ENCODE assay signal across 18 cellular contexts in genomic region chr7:99489235-99489634, GRCh38. TPM values are rescaled to one million over a fixed set of nuclear protein-coding genes. Genes with fewer than 3 reads are reported as not detected.
A peak's percentile ranks its signal among the peaks of the same experiment; 100 is the strongest.
DNase-seq lines count a peak whose midpoint lies in the region; ATAC-seq, FAIRE-seq and TF ChIP-seq lines count a peak whose summit lies in the region.
"Had no signal": no experiment of that assay in that cellular context is flagged by ENCODE, and none has a peak within 500 bp of the region (broad histone marks: within the 10 kb centered on the region; RNA-seq: fewer than 3 reads in every experiment).

No MANE protein-coding gene starts in this region.

- no peak overlapping the region for H3K56ac ChIP-seq in H1 (replicated peaks; ENCODE audit: insufficient read length, low read depth, low read length)

- 84% methylated on average over 4 of the region's 4 CpGs; no CpG with 5 or more reads in 1 of the 2 experiments for WGBS in H1 (ENCODE audit: extremely low coverage in 1 of 2, insufficient coverage in 1 of 2, insufficient read length in 1 of 2, insufficient replicate concordance in 2 of 2, low coverage in 1 of 2, low lambda C conversion rate in 2 of 2, missing lambda C conversion rate in 1 of 2), 2 experiments
- 45 to 75% (median 56%) methylated on average over 4 of the region's 4 CpGs for WGBS in stomach, 5 donors
- 96 to 99% methylated on average over 4 of the region's 4 CpGs for whole genome bisulfite sequencing in heart right ventricle, 2 donors

- H2BK20ac ChIP-seq in H1 (ENCODE audit: low read length): no peak overlapping the region

- peaks cover 8% of the 10 kb centered on the region for H3K9me3 Mint-ChIP-seq in activated naive CD8-positive, alpha-beta T cell (ENCODE audit: low read depth)
- peaks cover 16% of the 10 kb centered on the region for H3K9me3 Mint-ChIP-seq in activated naive CD8-positive, alpha-beta T cell treated with anti-CD3 and anti-CD28 coated beads for 36 hours

- no peaks in the 10 kb centered on the region for H3K79me2 ChIP-seq in OCI-LY7 (ENCODE audit: insufficient read depth, low read depth, low read length)
- no peaks in the 10 kb centered on the region for H3K79me2 ChIP-seq in H1 (ENCODE audit: control insufficient read depth in 1 of 2, insufficient read depth in 2 of 2, low read length in 2 of 2)

- H3K36me3 ChIP-seq in OCI-LY7 (ENCODE audit: insufficient read depth, low read length) (peaks cover 54% of the 10 kb centered on the region), H1 (ENCODE audit: control insufficient read depth in 2 of 4, insufficient read depth in 4 of 4, low read length in 3 of 4) (peaks cover 4 to 24% (median 13%) of the 10 kb centered on the region in 4 experiments; a peak in 7 of 8 replicates), stomach (peaks cover 21 to 67% (median 53%) of the 10 kb centered on the region in 4 donors), heart right ventricle (peaks cover 9 to 61% (median 32%) of the 10 kb centered on the region in 9 donors)
- H3K36me3 ChIP-seq: uterus had no signal

- no peak overlapping the region for H2BK15ac ChIP-seq in H1 (ENCODE audit: low read length)

- H3K27ac Mint-ChIP-seq in activated naive CD8-positive, alpha-beta T cell: peak overlapping the region; percentile 11
- no peak overlapping the region for H3K27ac Mint-ChIP-seq in activated naive CD8-positive, alpha-beta T cell treated with anti-CD3 and anti-CD28 coated beads for 36 hours
- H3K27ac Mint-ChIP-seq: T-helper 1 cell treated with Interleukin-12 subunit alpha and Interleukin-12 subunit beta and Interleukin-4 antibody, amounts not matched to agents 30 μg/mL and 1 μg/mL, for 36 hours had no signal

- CTCF ChIA-PET in OCI-LY7 (lab: Charles Lee; ENCODE audit: unreplicated experiment): no interaction called here
- CTCF ChIA-PET in H1 (lab: Charles Lee; ENCODE audit: partially characterized antibody): interaction anchor here (0.7 to 1.5 kb wide), 6 partner anchors 11 to 488 kb away, joined by 3 to 4 read pairs (median 3); partner anchors contain the start of genes ZNF394 and ZSCAN25

- H3K27ac ChIP-seq in OCI-LY7 (ENCODE audit: low read depth, low read length, poor library complexity, severe bottlenecking): no peak overlapping the region
- no peak overlapping the region for H3K27ac ChIP-seq in H1 (ENCODE audit: low read depth, low read length)
- no peak overlapping the region for H3K27ac ChIP-seq in stomach
- no peak overlapping the region for H3K27ac ChIP-seq in heart right ventricle
- H3K27ac ChIP-seq: uterus had no signal

- no peak overlapping the region for H3K23ac ChIP-seq in H1 (ENCODE audit: insufficient read length)

- no peak overlapping the region for H4K8ac ChIP-seq in H1 (ENCODE audit: extremely low read depth, insufficient read depth, low read length)

- no peak overlapping the region for H4K5ac ChIP-seq in H1 (ENCODE audit: insufficient read length, low read depth, low read length)

- DNase-seq in activated naive CD8-positive, alpha-beta T cell treated with anti-CD3 and anti-CD28 coated beads for 36 hours: no peak
- DNase-seq in OCI-LY7 (ENCODE audit: low spot score) (no peak), H1 (ENCODE audit: low read depth in 1 of 2, low spot score in 2 of 2) (no peak), Ammon's horn (ENCODE audit: low spot score) (no peak), stomach (no peak), NCI-H446 treated with DMSO at 0.1 percent for 48 hours (lab: John Stamatoyannopoulos, UW) (no peak), heart right ventricle (no peak)
- DNase-seq: activated CD4-positive, alpha-beta T cell treated with anti-CD3 and anti-CD28 coated beads for 1 hour; anterior cingulate cortex; left cardiac atrium; NCI-H146; NCI-H2227 treated with DMSO at 0.1 percent for 48 hours; retina; SHP77; stimulated activated naive CD4-positive, alpha-beta T cell; uterus had no signal

- ATAC-seq in heart right ventricle: no peak
- ATAC-seq: left cardiac atrium had no signal

- TF ChIP-seq POLR2A in H1 (IDR thresholded peaks at IDR 0.05; ENCODE audit: control extremely low read depth in 1 of 2, low read depth in 2 of 2, low read length in 2 of 2) (no peak), stomach (IDR thresholded peaks at IDR 0.05) (no peak)

- H3K9me3 ChIP-seq in OCI-LY7 (ENCODE audit: low read length): no peaks in the 10 kb centered on the region
- peaks cover 10 to 13% of the 10 kb centered on the region in 2 experiments for H3K9me3 ChIP-seq in H1 (ENCODE audit: insufficient read depth in 2 of 2, low read depth in 1 of 2, low read length in 1 of 2)
- H3K9me3 ChIP-seq in stomach: peaks cover 9 to 17% (median 14%) of the 10 kb centered on the region in 4 donors
- H3K9me3 ChIP-seq in heart right ventricle: peaks cover 0 to 22% (median 16%) of the 10 kb centered on the region in 11 donors

- TF ChIP-seq RAD21 in H1 (IDR thresholded peaks at IDR 0.05 in 1 of 2, conservative IDR thresholded peaks at IDR 0.05 in 1 of 2; ENCODE audit: low read depth in 2 of 2, low read length in 2 of 2): no peak; a peak in 1 of 4 replicates

- no peak overlapping the region for H2AK5ac ChIP-seq in H1 (ENCODE audit: low read depth, low read length)

- H3K18ac ChIP-seq in H1 (ENCODE audit: extremely low read depth, low read length): no peak overlapping the region

- no peak overlapping the region for H3K4ac ChIP-seq in H1 (replicated peaks; ENCODE audit: insufficient read length, low read depth, low read length)

- no peak overlapping the region for H3K9ac ChIP-seq in H1 (replicated peaks in 1 of 4; ENCODE audit: extremely low read depth in 1 of 4, low read depth in 3 of 4, low read length in 3 of 4)

- H3K23me2 ChIP-seq in H1 (ENCODE audit: low read depth, low read length): no peaks in the 10 kb centered on the region

- no TSS peak for BruUV-seq in OCI-LY7 (replicated peaks; lab: Mats Ljungman, UMichigan)

- no peaks in the 10 kb centered on the region for H3K27me3 ChIP-seq in H1 (replicated peaks in 1 of 4; ENCODE audit: control insufficient read depth in 3 of 4, extremely low read depth in 1 of 4, insufficient read depth in 3 of 4, low read length in 3 of 4)
- no peaks in the 10 kb centered on the region for H3K27me3 ChIP-seq in stomach
- no peaks in the 10 kb centered on the region for H3K27me3 ChIP-seq in heart right ventricle
- H3K27me3 ChIP-seq: uterus had no signal

- no peak overlapping the region for H4K91ac ChIP-seq in H1 (replicated peaks; ENCODE audit: insufficient read length, low read length)

- H3K4me2 ChIP-seq in OCI-LY7 (ENCODE audit: low read length) (no peak overlapping the region), H1 (ENCODE audit: insufficient read depth in 1 of 2, low read depth in 2 of 2, low read length in 2 of 2) (no peak overlapping the region)

- H4K20me1 ChIP-seq in OCI-LY7 (ENCODE audit: insufficient read depth, low read length) (no peaks in the 10 kb centered on the region), H1 (replicated peaks in 1 of 2; ENCODE audit: control insufficient read depth in 1 of 2, insufficient read depth in 2 of 2, low read length in 2 of 2) (peaks cover 0 to 1% of the 10 kb centered on the region in 2 experiments)

- POLR2A ChIA-PET in OCI-LY7 (lab: Charles Lee): no interaction called here
- POLR2A ChIA-PET in H1 (lab: Charles Lee; ENCODE audit: partially characterized antibody): interaction anchor here (0.6 to 1.9 kb wide), 6 partner anchors 11 to 128 kb away, joined by 3 to 8 read pairs (median 3); partner anchors contain the start of genes ZNF394 and ZSCAN25

- TF ChIP-seq CTCF in OCI-LY7 (conservative IDR thresholded peaks at IDR 0.05; ENCODE audit: low read length) (peak; percentile 42), H1 (IDR thresholded peaks at IDR 0.05; ENCODE audit: control extremely low read depth in 1 of 3, insufficient read depth in 1 of 3, low read depth in 1 of 3, low read length in 3 of 3) (peak in 1 of 3 experiments; percentile 18; a peak in 1 of 4 replicates), stomach (IDR thresholded peaks at IDR 0.05) (no peak), heart right ventricle (IDR thresholded peaks at IDR 0.05) (no peak)

- H3K27me3 Mint-ChIP-seq in activated naive CD8-positive, alpha-beta T cell: no peaks in the 10 kb centered on the region
- H3K27me3 Mint-ChIP-seq in activated naive CD8-positive, alpha-beta T cell treated with anti-CD3 and anti-CD28 coated beads for 36 hours: no peaks in the 10 kb centered on the region

- H3K4me1 ChIP-seq in OCI-LY7 (ENCODE audit: insufficient read depth, low read length, poor library complexity, severe bottlenecking): no peaks in the 10 kb centered on the region
- H3K4me1 ChIP-seq in H1 (replicated peaks in 1 of 4; ENCODE audit: control insufficient read depth in 3 of 4, insufficient read depth in 4 of 4, low read length in 3 of 4): no peaks in the 10 kb centered on the region
- H3K4me1 ChIP-seq in stomach: no peaks in the 10 kb centered on the region
- H3K4me1 ChIP-seq in heart right ventricle: no peaks in the 10 kb centered on the region
- H3K4me1 ChIP-seq: uterus had no signal

- TF ChIP-seq EP300 in H1 (IDR thresholded peaks at IDR 0.05; ENCODE audit: borderline replicate concordance in 1 of 2, low read depth in 2 of 2, low read length in 2 of 2): no peak
- no peak for TF ChIP-seq EP300 in stomach (IDR thresholded peaks at IDR 0.05)

- no peaks in the 10 kb centered on the region for H3K9me2 ChIP-seq in OCI-LY7 (ENCODE audit: insufficient read depth, low read length)

- no peak overlapping the region for H2AFZ ChIP-seq in OCI-LY7 (ENCODE audit: low read length)
- H2AFZ ChIP-seq in H1 (ENCODE audit: low read length): no peak overlapping the region

- peaks cover 26% of the 10 kb centered on the region for H3K36me3 Mint-ChIP-seq in activated naive CD8-positive, alpha-beta T cell
- peaks cover 60% of the 10 kb centered on the region for H3K36me3 Mint-ChIP-seq in activated naive CD8-positive, alpha-beta T cell treated with anti-CD3 and anti-CD28 coated beads for 36 hours

- H3K4me3 Mint-ChIP-seq in activated naive CD8-positive, alpha-beta T cell: no peak overlapping the region
- H3K4me3 Mint-ChIP-seq in activated naive CD8-positive, alpha-beta T cell treated with anti-CD3 and anti-CD28 coated beads for 36 hours: no peak overlapping the region
- H3K4me3 Mint-ChIP-seq: T-helper 1 cell treated with Interleukin-12 subunit alpha and Interleukin-12 subunit beta and Interleukin-4 antibody, amounts not matched to agents 30 μg/mL and 1 μg/mL, for 36 hours had no signal

- no peak overlapping the region for H2BK12ac ChIP-seq in H1 (ENCODE audit: low read depth, low read length)

- no peak for FAIRE-seq in H1 (lab: Jason Lieb, UNC)

- H3K4me3 ChIP-seq in OCI-LY7 (ENCODE audit: low read depth, low read length, poor library complexity, severe bottlenecking) (no peak overlapping the region), H1 (ENCODE audit: extremely low read depth in 1 of 4, insufficient read depth in 2 of 4, low read depth in 3 of 4, low read length in 4 of 4) (no peak overlapping the region), stomach (no peak overlapping the region), heart right ventricle (no peak overlapping the region)
- H3K4me3 ChIP-seq: uterus had no signal

- H2BK120ac ChIP-seq in H1 (replicated peaks; ENCODE audit: low read depth, low read length): no peak overlapping the region

- intact Hi-C loops in OCI-LY7 (cut with micrococcal nuclease; ENCODE audit: unreplicated experiment): no loop called here
- intact Hi-C loops in stomach (cut with DNase I; ENCODE audit: low total_unique reads): no loop called here
- intact Hi-C loops in heart right ventricle (cut with DNase I): no loop called here

- no peak overlapping the region for H2BK5ac ChIP-seq in H1 (ENCODE audit: low read depth, low read length)

- H3K4me1 Mint-ChIP-seq in activated naive CD8-positive, alpha-beta T cell (ENCODE audit: low read depth): peaks cover 2% of the 10 kb centered on the region
- no peaks in the 10 kb centered on the region for H3K4me1 Mint-ChIP-seq in activated naive CD8-positive, alpha-beta T cell treated with anti-CD3 and anti-CD28 coated beads for 36 hours

- H3K14ac ChIP-seq in H1 (ENCODE audit: insufficient read length): no peak overlapping the region

- no peaks in the 10 kb centered on the region for H3K79me1 ChIP-seq in H1 (ENCODE audit: low read depth, low read length)

RNA-seq across cellular contexts. Expression of gene ZNF394, which starts 10.8 kb away (rescaled TPM):
- 10 to 100 TPM; 26.1 to 27.5 TPM for total RNA-seq in activated naive CD8-positive, alpha-beta T cell treated with anti-CD3 and anti-CD28 coated beads for 36 hours
- total RNA-seq in OCI-LY7 (2014; rRNA removed; shearing (Covaris generic)): 23.5 and 26.8 TPM in 2 replicates
- total RNA-seq in OCI-LY7 (2022) (35.3 and 35.4 TPM in 2 replicates), stomach (100 to 1,000 TPM in 1 of 5 donors, 10 to 100 TPM in 4; 16.9 to 177 (median 48.0) TPM), heart right ventricle (10 to 100 TPM; 14.1 to 20.2 (median 16.0) TPM)
- 19.3 and 24.0 TPM in 2 replicates for total RNA-seq in H1 (2021; fragmentation: NEBNext Ultra II Directional; extraction: Animal tissue kit (Norgen Biotek cat#: 25700))
- polyA plus RNA-seq in H1 (2011; rRNA removed) (6.6 and 7.6 TPM in 2 replicates), stomach (10 to 100 TPM; 15.7 to 16.7 (median 16.4) TPM), heart right ventricle (10 to 100 TPM; 10.8 to 23.6 TPM)
- 11.1 TPM for polyA plus RNA-seq in H1 (2011; cell fraction: cytosol; rRNA removed)
- polyA plus RNA-seq in H1 (2011; cell fraction: nucleus; rRNA removed): 5.8 TPM
- polyA plus RNA-seq in H1 (2012, experiment 1 of 2): 15.6 to 17.2 TPM (median 15.8 TPM) in 4 replicates
- polyA plus RNA-seq in H1 (2012, experiment 2 of 2): 7.8 TPM
- polyA plus RNA-seq in H1 (2013, experiment 1 of 2): 11.4 TPM
- polyA plus RNA-seq in H1 (2013, experiment 2 of 2): 11.3 TPM
- polyA minus RNA-seq in H1 (2011; rRNA and poly(A)+ RNA removed): 12.1 and 15.3 TPM in 2 replicates
- 13.5 TPM for polyA minus RNA-seq in H1 (2011; cell fraction: cytosol; rRNA and poly(A)+ RNA removed)
- polyA minus RNA-seq in H1 (2011; cell fraction: nucleus; rRNA and poly(A)+ RNA removed): 15.7 TPM

RNA-seq across cellular contexts. Expression of gene ZKSCAN5, which starts 15.2 kb away (rescaled TPM):
- 1 to 10 TPM; 8.0 to 8.3 TPM for total RNA-seq in activated naive CD8-positive, alpha-beta T cell treated with anti-CD3 and anti-CD28 coated beads for 36 hours
- 11.4 and 12.2 TPM in 2 replicates for total RNA-seq in OCI-LY7 (2014; rRNA removed; shearing (Covaris generic))
- total RNA-seq in OCI-LY7 (2022): 13.7 and 14.5 TPM in 2 replicates
- total RNA-seq in H1 (2021; fragmentation: NEBNext Ultra II Directional; extraction: Animal tissue kit (Norgen Biotek cat#: 25700)): 12.9 and 13.5 TPM in 2 replicates
- polyA plus RNA-seq in H1 (2011; rRNA removed): 4.3 and 5.3 TPM in 2 replicates
- 7.4 TPM for polyA plus RNA-seq in H1 (2011; cell fraction: cytosol; rRNA removed)
- 7.8 TPM for polyA plus RNA-seq in H1 (2011; cell fraction: nucleus; rRNA removed)
- 9.3 to 11.7 TPM (median 10.3 TPM) in 4 replicates for polyA plus RNA-seq in H1 (2012, experiment 1 of 2)
- polyA plus RNA-seq in H1 (2012, experiment 2 of 2): 1.1 TPM
- 8.4 TPM for polyA plus RNA-seq in H1 (2013, experiment 1 of 2)
- polyA plus RNA-seq in H1 (2013, experiment 2 of 2): 8.9 TPM
- polyA minus RNA-seq in H1 (2011; rRNA and poly(A)+ RNA removed): 23.9 TPM in 2 replicates
- 10.9 TPM for polyA minus RNA-seq in H1 (2011; cell fraction: cytosol; rRNA and poly(A)+ RNA removed)
- polyA minus RNA-seq in H1 (2011; cell fraction: nucleus; rRNA and poly(A)+ RNA removed): 10.7 TPM
- 10 to 100 TPM in 1 of 5 donors, 1 to 10 TPM in 3, under 1 TPM in 1; 0.58 to 11.4 (median 4.0) TPM for total RNA-seq in stomach
- polyA plus RNA-seq in stomach: 1 to 10 TPM; 2.7 to 3.8 (median 2.9) TPM
- total RNA-seq in heart right ventricle: 1 to 10 TPM; 5.7 to 8.5 (median 7.8) TPM
- polyA plus RNA-seq in heart right ventricle: 1 to 10 TPM; 2.8 to 3.0 TPM

RNA-seq across cellular contexts. Expression of gene ZNF789, which starts 16.5 kb away (rescaled TPM):
- total RNA-seq in activated naive CD8-positive, alpha-beta T cell treated with anti-CD3 and anti-CD28 coated beads for 36 hours: 10 to 100 TPM; 12.6 to 14.8 TPM
- total RNA-seq in OCI-LY7 (2014; rRNA removed; shearing (Covaris generic)): 23.2 and 32.2 TPM in 2 replicates
- total RNA-seq in OCI-LY7 (2022) (57.4 and 59.6 TPM in 2 replicates), stomach (10 to 100 TPM; 14.6 to 55.6 (median 22.0) TPM), heart right ventricle (1 to 10 TPM; 1.7 to 5.6 (median 3.7) TPM)
- 9.9 and 11.4 TPM in 2 replicates for total RNA-seq in H1 (2021; fragmentation: NEBNext Ultra II Directional; extraction: Animal tissue kit (Norgen Biotek cat#: 25700))
- polyA plus RNA-seq in H1 (2011; rRNA removed) (9.4 and 12.5 TPM in 2 replicates), stomach (1 to 10 TPM; 6.6 to 9.8 (median 7.2) TPM), heart right ventricle (10 to 100 TPM in 1 of 2 donors, 1 to 10 TPM in 1; 2.5 to 10.9 TPM)
- polyA plus RNA-seq in H1 (2011; cell fraction: cytosol; rRNA removed): 15.7 TPM
- 14.4 TPM for polyA plus RNA-seq in H1 (2011; cell fraction: nucleus; rRNA removed)
- 11.7 to 15.0 TPM (median 12.4 TPM) in 4 replicates for polyA plus RNA-seq in H1 (2012, experiment 1 of 2)
- polyA plus RNA-seq in H1 (2012, experiment 2 of 2): 5.3 TPM
- 9.7 TPM for polyA plus RNA-seq in H1 (2013, experiment 1 of 2)
- polyA plus RNA-seq in H1 (2013, experiment 2 of 2): 9.0 TPM
- 8.8 and 11.4 TPM in 2 replicates for polyA minus RNA-seq in H1 (2011; rRNA and poly(A)+ RNA removed)
- 10.3 TPM for polyA minus RNA-seq in H1 (2011; cell fraction: cytosol; rRNA and poly(A)+ RNA removed)
- 18.2 TPM for polyA minus RNA-seq in H1 (2011; cell fraction: nucleus; rRNA and poly(A)+ RNA removed)

RNA-seq across cellular contexts. Expression of gene ATP5MF, which starts 23.3 kb away (rescaled TPM):
- total RNA-seq in activated naive CD8-positive, alpha-beta T cell treated with anti-CD3 and anti-CD28 coated beads for 36 hours: 100 to 1,000 TPM; 457 to 476 TPM
- total RNA-seq in OCI-LY7 (2014; rRNA removed; shearing (Covaris generic)): 756 and 900 TPM in 2 replicates
- total RNA-seq in OCI-LY7 (2022) (387 and 463 TPM in 2 replicates), stomach (100 to 1,000 TPM in 4 of 5 donors, 1 to 10 TPM in 1; 1.2 to 441 (median 159) TPM), heart right ventricle (100 to 1,000 TPM; 571 to 924 (median 746) TPM)
- 506 and 539 TPM in 2 replicates for total RNA-seq in H1 (2021; fragmentation: NEBNext Ultra II Directional; extraction: Animal tissue kit (Norgen Biotek cat#: 25700))
- polyA plus RNA-seq in H1 (2011; rRNA removed) (2,240 and 4,362 TPM in 2 replicates), stomach (1,000 to 10,000 TPM; 1,153 to 1,530 (median 1,469) TPM), heart right ventricle (1,000 to 10,000 TPM; 2,534 to 4,161 TPM)
- 1,896 TPM for polyA plus RNA-seq in H1 (2011; cell fraction: cytosol; rRNA removed)
- polyA plus RNA-seq in H1 (2011; cell fraction: nucleus; rRNA removed): 311 TPM
- polyA plus RNA-seq in H1 (2012, experiment 1 of 2): 1,096 to 1,517 TPM (median 1,385 TPM) in 4 replicates
- polyA plus RNA-seq in H1 (2012, experiment 2 of 2): 20,372 TPM
- 727 TPM for polyA plus RNA-seq in H1 (2013, experiment 1 of 2)
- polyA plus RNA-seq in H1 (2013, experiment 2 of 2): 672 TPM
- polyA minus RNA-seq in H1 (2011; rRNA and poly(A)+ RNA removed): 145 and 164 TPM in 2 replicates
- polyA minus RNA-seq in H1 (2011; cell fraction: cytosol; rRNA and poly(A)+ RNA removed): 160 TPM
- 92.3 TPM for polyA minus RNA-seq in H1 (2011; cell fraction: nucleus; rRNA and poly(A)+ RNA removed)

RNA-seq across cellular contexts. Expression of gene CPSF4, which starts 50.5 kb away (rescaled TPM):
- 10 to 100 TPM; 70.0 to 70.1 TPM for total RNA-seq in activated naive CD8-positive, alpha-beta T cell treated with anti-CD3 and anti-CD28 coated beads for 36 hours
- 75.3 and 84.4 TPM in 2 replicates for total RNA-seq in OCI-LY7 (2014; rRNA removed; shearing (Covaris generic))
- total RNA-seq in OCI-LY7 (2022): 88.6 and 91.9 TPM in 2 replicates
- total RNA-seq in H1 (2021; fragmentation: NEBNext Ultra II Directional; extraction: Animal tissue kit (Norgen Biotek cat#: 25700)): 74.8 and 77.5 TPM in 2 replicates
- polyA plus RNA-seq in H1 (2011; rRNA removed): 103 and 156 TPM in 2 replicates
- polyA plus RNA-seq in H1 (2011; cell fraction: cytosol; rRNA removed): 114 TPM
- 301 TPM for polyA plus RNA-seq in H1 (2011; cell fraction: nucleus; rRNA removed)
- polyA plus RNA-seq in H1 (2012, experiment 1 of 2): 66.8 to 95.4 TPM (median 80.9 TPM) in 4 replicates
- 75.9 TPM for polyA plus RNA-seq in H1 (2012, experiment 2 of 2)
- 46.9 TPM for polyA plus RNA-seq in H1 (2013, experiment 1 of 2)
- 42.5 TPM for polyA plus RNA-seq in H1 (2013, experiment 2 of 2)
- polyA minus RNA-seq in H1 (2011; rRNA and poly(A)+ RNA removed): 105 and 116 TPM in 2 replicates
- 59.0 TPM for polyA minus RNA-seq in H1 (2011; cell fraction: cytosol; rRNA and poly(A)+ RNA removed)
- 86.4 TPM for polyA minus RNA-seq in H1 (2011; cell fraction: nucleus; rRNA and poly(A)+ RNA removed)
- 10 to 100 TPM in 4 of 5 donors, 1 to 10 TPM in 1; 4.5 to 43.8 (median 28.8) TPM for total RNA-seq in stomach
- polyA plus RNA-seq in stomach: 10 to 100 TPM; 24.9 to 31.3 (median 25.6) TPM
- total RNA-seq in heart right ventricle: 10 to 100 TPM; 12.6 to 21.7 (median 15.7) TPM
- polyA plus RNA-seq in heart right ventricle: 10 to 100 TPM; 19.7 to 20.7 TPM
